ENCODE assay signal across 10 cellular contexts in genomic region chr11:124839972-124840621, GRCh38. TPM values are rescaled to one million over a fixed set of nuclear protein-coding genes. Genes with fewer than 3 reads are reported as not detected.
DNase-seq lines count a peak whose midpoint lies in the region; ATAC-seq, FAIRE-seq and TF ChIP-seq lines count a peak whose summit lies in the region.
"Had no signal": no experiment of that assay in that cellular context is flagged by ENCODE, and none has a peak within 500 bp of the region (broad histone marks: within the 10 kb centered on the region; RNA-seq: fewer than 3 reads in every experiment).

No MANE protein-coding gene starts in this region.

- peak overlapping the region; percentile 67 for H3K4me3 Mint-ChIP-seq in activated naive CD4-positive, alpha-beta T cell treated with anti-CD3 and anti-CD28 coated beads, Interleukin-2, amount 50 U/mL, for 24 hours
- H3K4me3 Mint-ChIP-seq in mesothelial cell of epicardium, result peak overlapping the region; percentile 61

- in situ Hi-C loops in GM12878 (cut with MboI), result loop anchor here (5.0 to 25.0 kb wide), 2 partner anchors 168 to 428 kb away; partner anchors contain the start of genes OR8B4, SIAE and SPA17

- CTCF ChIA-PET in GM12878 (lab: Yijun Ruan, JAX) (no interaction called here), PC-9 (lab: Charles Lee) (interaction anchor here (0.6 kb wide), 1 partner anchor 1035 kb away, joined by 9 read pairs; no protein-coding TSS in a partner anchor)

- H4K20me1 ChIP-seq in GM12878 (ENCODE audit: control insufficient read depth, insufficient read depth) (no peaks in the 10 kb centered on the region), PC-9 (ENCODE audit: insufficient read depth) (no peaks in the 10 kb centered on the region)

- DNase-seq in activated naive CD4-positive, alpha-beta T cell (lab: John Stamatoyannopoulos, UW), result no peak
- no peak for DNase-seq in GM12878 (ENCODE audit: low read depth, low spot score)
- no peak for DNase-seq in mesothelial cell of epicardium (ENCODE audit: low spot score in 2 of 2, unreplicated experiment in 2 of 2)
- no peak for DNase-seq in tibial nerve (ENCODE audit: low spot score in 2 of 2)
- DNase-seq in PC-9, result no peak
- no peak for DNase-seq in EL
- DNase-seq: effector CD4-positive, alpha-beta T cell had no signal

- H3K9me3 Mint-ChIP-seq in activated naive CD4-positive, alpha-beta T cell treated with anti-CD3 and anti-CD28 coated beads, Interleukin-2, amount 50 U/mL, for 24 hours, result no peaks in the 10 kb centered on the region
- H3K9me3 Mint-ChIP-seq in mesothelial cell of epicardium, result no peaks in the 10 kb centered on the region

- H3K9me3 ChIP-seq in GM12878 (replicated peaks; ENCODE audit: control insufficient read depth, insufficient read depth, low read length) (no peaks in the 10 kb centered on the region), tibial nerve (no peaks in the 10 kb centered on the region), PC-9 (ENCODE audit: insufficient read depth, low read depth) (no peaks in the 10 kb centered on the region)
- H3K9me3 ChIP-seq: BLaER1 had no signal

- H3K4me2 ChIP-seq in GM12878 (ENCODE audit: control insufficient read depth, insufficient read depth) (peak overlapping the region; percentile 47; the same call in 1 of the 2 replicates), PC-9 (no peak overlapping the region)

- intact Hi-C loops in GM12878 (cut with micrococcal nuclease; ENCODE audit: unreplicated experiment) (loop anchor here (5.0 kb wide), 1 partner anchor 423 kb away; no protein-coding TSS in a partner anchor), PC-9 (cut with micrococcal nuclease; ENCODE audit: unreplicated experiment) (loop anchor here (5.0 to 10.0 kb wide), 3 partner anchors 507 to 768 kb away; no protein-coding TSS in a partner anchor)

- H3K79me2 ChIP-seq in GM12878 (ENCODE audit: control insufficient read depth, insufficient read depth, low read length) (no peaks in the 10 kb centered on the region), PC-9 (ENCODE audit: low read depth) (no peaks in the 10 kb centered on the region)

- no peak for ATAC-seq in GM12878
- ATAC-seq in HG03135 (IDR thresholded peaks at IDR 0.05; ENCODE audit: unreplicated experiment), result no peak

- 12% methylated on average over 20 of the region's 20 CpGs for WGBS in GM12878 (ENCODE audit: insufficient coverage, insufficient replicate concordance, low lambda C conversion rate, missing lambda C conversion rate)
- 12 to 13% methylated on average over 20 of the region's 20 CpGs for WGBS in tibial nerve, 2 donors

- H3K36me3 Mint-ChIP-seq in activated naive CD4-positive, alpha-beta T cell treated with anti-CD3 and anti-CD28 coated beads, Interleukin-2, amount 50 U/mL, for 24 hours, result no peaks in the 10 kb centered on the region
- H3K36me3 Mint-ChIP-seq in mesothelial cell of epicardium, result no peaks in the 10 kb centered on the region

- BruUV-seq in GM12878 (replicated peaks; lab: Mats Ljungman, UMichigan) (no TSS peak), PC-9 (replicated peaks; lab: Mats Ljungman, UMichigan) (no TSS peak)

- H2AFZ ChIP-seq in GM12878 (ENCODE audit: control insufficient read depth, low read depth, low read length), result no peak overlapping the region
- H2AFZ ChIP-seq in PC-9, result no peak overlapping the region

- no peak for FAIRE-seq in GM12878 (lab: Jason Lieb, UNC)

- no peak overlapping the region for H3K9ac ChIP-seq in GM12878 (ENCODE audit: control insufficient read depth, insufficient read depth, low read length)
- H3K9ac ChIP-seq: BLaER1 had no signal

- H3K27ac Mint-ChIP-seq in activated naive CD4-positive, alpha-beta T cell treated with anti-CD3 and anti-CD28 coated beads, Interleukin-2, amount 50 U/mL, for 24 hours, result no peak overlapping the region
- no peak overlapping the region for H3K27ac Mint-ChIP-seq in mesothelial cell of epicardium

- TF ChIP-seq EP300 in GM12878 (IDR thresholded peaks at IDR 0.05; ENCODE audit: borderline replicate concordance in 1 of 2, control insufficient read depth in 1 of 2, low read depth in 2 of 2, low read length in 2 of 2), result no peak
- TF ChIP-seq EP300 in tibial nerve (IDR thresholded peaks at IDR 0.05), result no peak

- POLR2A ChIA-PET in GM12878 (lab: Charles Lee) (no interaction called here), PC-9 (lab: Charles Lee; ENCODE audit: unreplicated experiment) (no interaction called here)

- SMC1A ChIA-PET in GM12878 (lab: Charles Lee; ENCODE audit: uncharacterized antibody, unreplicated experiment), result no interaction called here

- H3K27me3 ChIP-seq in GM12878 (replicated peaks in 1 of 2; ENCODE audit: control insufficient read depth in 2 of 2, insufficient read depth in 2 of 2, low read length in 1 of 2), result peaks cover 19 to 31% of the 10 kb centered on the region in 2 experiments
- peaks cover 8 to 74% of the 10 kb centered on the region in 2 donors for H3K27me3 ChIP-seq in tibial nerve
- peaks cover 39% of the 10 kb centered on the region for H3K27me3 ChIP-seq in PC-9 (ENCODE audit: insufficient read depth, low read depth)

- H3K27ac ChIP-seq in GM12878 (ENCODE audit: control insufficient read depth, insufficient read depth), result no peak overlapping the region
- no peak overlapping the region for H3K27ac ChIP-seq in tibial nerve
- no peak overlapping the region for H3K27ac ChIP-seq in PC-9
- H3K27ac ChIP-seq: BLaER1 had no signal

- H3K27me3 Mint-ChIP-seq in activated naive CD4-positive, alpha-beta T cell treated with anti-CD3 and anti-CD28 coated beads, Interleukin-2, amount 50 U/mL, for 24 hours, result peaks cover 56% of the 10 kb centered on the region
- H3K27me3 Mint-ChIP-seq in mesothelial cell of epicardium (ENCODE audit: low read depth), result peaks cover 30% of the 10 kb centered on the region

- H3K9me2 ChIP-seq in PC-9 (ENCODE audit: insufficient read depth), result no peaks in the 10 kb centered on the region

- TF ChIP-seq RAD21 in GM12878 (IDR thresholded peaks at IDR 0.05; ENCODE audit: insufficient read depth, low read depth, low read length), result no peak

- TF ChIP-seq POLR2A in GM12878 (IDR thresholded peaks at IDR 0.05; ENCODE audit: low read depth, low read length) (no peak), tibial nerve (IDR thresholded peaks at IDR 0.05) (no peak)

- TF ChIP-seq CTCF in GM12878 (IDR thresholded peaks at IDR 0.05 in 2 of 3, conservative IDR thresholded peaks at IDR 0.05 in 1 of 3; ENCODE audit: control insufficient read depth in 2 of 3, extremely low read depth in 1 of 3, insufficient read depth in 1 of 3, low read depth in 3 of 3, low read length in 3 of 3) (no peak), mesothelial cell of epicardium (IDR thresholded peaks at IDR 0.05; ENCODE audit: unreplicated experiment) (no peak), tibial nerve (IDR thresholded peaks at IDR 0.05) (no peak), PC-9 (conservative IDR thresholded peaks at IDR 0.05) (no peak)

- no peaks in the 10 kb centered on the region for H3K36me3 ChIP-seq in GM12878 (ENCODE audit: control insufficient read depth in 2 of 2, insufficient read depth in 2 of 2, low read length in 1 of 2)
- H3K36me3 ChIP-seq in tibial nerve, result no peaks in the 10 kb centered on the region
- H3K36me3 ChIP-seq in PC-9 (ENCODE audit: low read depth), result no peaks in the 10 kb centered on the region
- H3K36me3 ChIP-seq: BLaER1 had no signal

- H3K4me1 ChIP-seq in GM12878 (ENCODE audit: control insufficient read depth, insufficient read depth, low read length) (no peaks in the 10 kb centered on the region), tibial nerve (peaks cover 0 to 40% (median 16%) of the 10 kb centered on the region in 4 donors), PC-9 (replicated peaks; ENCODE audit: insufficient read depth) (peaks cover 22% of the 10 kb centered on the region)

- H3K4me1 Mint-ChIP-seq in activated naive CD4-positive, alpha-beta T cell treated with anti-CD3 and anti-CD28 coated beads, Interleukin-2, amount 50 U/mL, for 24 hours, result peaks cover 24% of the 10 kb centered on the region
- H3K4me1 Mint-ChIP-seq in mesothelial cell of epicardium, result peaks cover 37% of the 10 kb centered on the region

- H3F3A ChIP-seq in PC-9 (ENCODE audit: insufficient read depth, low read depth), result peaks cover 2% of the 10 kb centered on the region; the same call in 1 of the 2 replicates

- RAD21 ChIA-PET in GM12878 (lab: Charles Lee; ENCODE audit: unreplicated experiment), result no interaction called here

- H3K4me3 ChIP-seq in GM12878 (no peak overlapping the region), tibial nerve (peak overlapping the region; percentile 6 to 45 (median 26)), PC-9 (no peak overlapping the region)

RNA-seq across cellular contexts. Expression of gene ROBO3, which starts 25.1 kb away (rescaled TPM):
- total RNA-seq in GM12878 (2013; cell fraction: nucleolus; rRNA removed), result 0.42 and 0.81 TPM in 2 replicates
- total RNA-seq in GM12878 (2014; rRNA removed) (0.23 and 0.65 TPM in 2 replicates), GM12878 (2014; rRNA removed; fragmentation: Illumina TruSeq; extraction: Trizol) (0.31 TPM in 1 of 2 replicates, not detected in the other), GM12878 (2021) (0.24 and 0.36 TPM in 2 replicates), mesothelial cell of epicardium (26.0 to 26.7 TPM (median 26.4 TPM) in 3 replicates), tibial nerve (10 to 100 TPM; 22.2 to 34.3 (median 24.8) TPM), PC-9 (2021) (1.3 and 1.5 TPM in 2 replicates)
- 0.35 TPM for polyA plus RNA-seq in GM12878 (2011; ENCODE audit: low read depth)
- polyA plus RNA-seq in GM12878 (2011; rRNA removed) (0.18 and 0.32 TPM in 2 replicates), GM12878 (2014; fragmentation: Illumina TruSeq; extraction: Trizol) (0.10 TPM in 1 of 2 replicates, not detected in the other), GM12878 (2014; fragmentation: Nextera tagmentation; extraction: Ambion mirVana) (not detected), GM12878 (2014; rRNA removed) (0.63 and 0.67 TPM in 2 replicates), GM12878 (2016; fragmentation: Nextera tagmentation; extraction: Ambion mirVana) (under 1 TPM; 0.31 to 0.63 TPM)
- polyA plus RNA-seq in GM12878 (2011; cell fraction: cytosol; rRNA removed), result 0.13 and 0.47 TPM in 2 replicates
- 1.7 and 1.9 TPM in 2 replicates for polyA plus RNA-seq in GM12878 (2011; cell fraction: nucleus; rRNA removed)
- 1.1 and 1.4 TPM in 2 replicates for polyA plus RNA-seq in GM12878 (2012)
- not detected in 2 replicates for polyA minus RNA-seq in GM12878 (2011; rRNA and poly(A)+ RNA removed)
- not detected in 2 replicates for polyA minus RNA-seq in GM12878 (2011; cell fraction: cytosol; rRNA and poly(A)+ RNA removed)
- 0.12 and 0.19 TPM in 2 replicates for polyA minus RNA-seq in GM12878 (2011; cell fraction: nucleus; rRNA and poly(A)+ RNA removed)

RNA-seq across cellular contexts. Expression of gene MSANTD2, which starts 39.9 kb away (rescaled TPM):
- 9.9 and 13.0 TPM in 2 replicates for total RNA-seq in GM12878 (2013; cell fraction: nucleolus; rRNA removed)
- total RNA-seq in GM12878 (2014; rRNA removed) (12.0 and 13.7 TPM in 2 replicates), GM12878 (2014; rRNA removed; fragmentation: Illumina TruSeq; extraction: Trizol) (10.6 and 11.2 TPM in 2 replicates), GM12878 (2021) (8.7 and 9.0 TPM in 2 replicates), mesothelial cell of epicardium (32.8 to 37.3 TPM (median 34.4 TPM) in 3 replicates), tibial nerve (10 to 100 TPM; 19.8 to 32.8 (median 23.5) TPM), PC-9 (2021) (16.9 and 18.1 TPM in 2 replicates)
- 3.1 TPM for polyA plus RNA-seq in GM12878 (2011; ENCODE audit: low read depth)
- polyA plus RNA-seq in GM12878 (2011; rRNA removed) (7.2 and 10.4 TPM in 2 replicates), GM12878 (2014; fragmentation: Illumina TruSeq; extraction: Trizol) (11.6 and 17.5 TPM in 2 replicates), GM12878 (2014; fragmentation: Nextera tagmentation; extraction: Ambion mirVana) (1 to 10 TPM; 3.0 to 4.1 TPM), GM12878 (2014; rRNA removed) (12.4 and 13.8 TPM in 2 replicates), GM12878 (2016; fragmentation: Nextera tagmentation; extraction: Ambion mirVana) (1 to 10 TPM; 6.4 to 7.0 TPM)
- 3.4 and 3.9 TPM in 2 replicates for polyA plus RNA-seq in GM12878 (2011; cell fraction: cytosol; rRNA removed)
- polyA plus RNA-seq in GM12878 (2011; cell fraction: nucleus; rRNA removed), result 12.3 and 14.2 TPM in 2 replicates
- 3.2 and 5.0 TPM in 2 replicates for polyA plus RNA-seq in GM12878 (2012)
- 1.8 and 1.9 TPM in 2 replicates for polyA minus RNA-seq in GM12878 (2011; rRNA and poly(A)+ RNA removed)
- 3.6 and 4.0 TPM in 2 replicates for polyA minus RNA-seq in GM12878 (2011; cell fraction: cytosol; rRNA and poly(A)+ RNA removed)
- polyA minus RNA-seq in GM12878 (2011; cell fraction: nucleus; rRNA and poly(A)+ RNA removed), result 5.3 and 9.5 TPM in 2 replicates

RNA-seq across cellular contexts. Expression of gene ROBO4, which starts 57.6 kb away (rescaled TPM):
- not detected in 2 replicates for total RNA-seq in GM12878 (2013; cell fraction: nucleolus; rRNA removed)
- total RNA-seq in GM12878 (2014; rRNA removed) (not detected in 2 replicates), GM12878 (2014; rRNA removed; fragmentation: Illumina TruSeq; extraction: Trizol) (not detected in 2 replicates), GM12878 (2021) (0.21 TPM in 1 of 2 replicates, not detected in the other), mesothelial cell of epicardium (not detected in 3 replicates), tibial nerve (10 to 100 TPM; 12.1 to 38.8 (median 28.0) TPM), PC-9 (2021) (0.20 TPM in 1 of 2 replicates, not detected in the other)
- not detected for polyA plus RNA-seq in GM12878 (2011; ENCODE audit: low read depth)
- polyA plus RNA-seq in GM12878 (2011; rRNA removed) (not detected in 2 replicates), GM12878 (2014; fragmentation: Illumina TruSeq; extraction: Trizol) (not detected in 2 replicates), GM12878 (2014; fragmentation: Nextera tagmentation; extraction: Ambion mirVana) (not detected), GM12878 (2014; rRNA removed) (not detected in 2 replicates), GM12878 (2016; fragmentation: Nextera tagmentation; extraction: Ambion mirVana) (not detected)
- polyA plus RNA-seq in GM12878 (2011; cell fraction: cytosol; rRNA removed), result not detected in 2 replicates
- polyA plus RNA-seq in GM12878 (2011; cell fraction: nucleus; rRNA removed), result not detected in 2 replicates
- not detected in 2 replicates for polyA plus RNA-seq in GM12878 (2012)
- not detected in 2 replicates for polyA minus RNA-seq in GM12878 (2011; rRNA and poly(A)+ RNA removed)
- not detected in 2 replicates for polyA minus RNA-seq in GM12878 (2011; cell fraction: cytosol; rRNA and poly(A)+ RNA removed)
- polyA minus RNA-seq in GM12878 (2011; cell fraction: nucleus; rRNA and poly(A)+ RNA removed), result not detected in 2 replicates

Comparison
In these comparisons a context has a peak if more than half of its experiments do, and no peak if none do; other contexts are left out.
1. H3K4me3 ChIP-seq: peak in tibial nerve (4 of 4); none in GM12878 (single experiment) and PC-9 (single experiment).
2. RNA of gene ROBO4, which starts 57.6 kb away (total RNA-seq): 12.1 to 38.8 TPM in tibial nerve; not detected in mesothelial cell of epicardium, 0.20 TPM in PC-9 and 0.21 TPM in GM12878; every median in the first group is over 10 times any median in the second.